In genomic region chr7:139830779-139831498, GRCh38 we compare ENCODE assay signal across 9 cellular contexts. TPM values are rescaled to one million over a fixed set of nuclear protein-coding genes. Genes with fewer than 3 reads are reported as not detected.
DNase-seq lines count a peak whose midpoint lies in the region; ATAC-seq, FAIRE-seq and TF ChIP-seq lines count a peak whose summit lies in the region.
"Had no signal": no experiment of that assay in that cellular context is flagged by ENCODE, and none has a peak within 500 bp of the region (broad histone marks: within the 10 kb centered on the region; RNA-seq: fewer than 3 reads in every experiment).

No MANE protein-coding gene starts in this region.

- H3K4me3 ChIP-seq in endocrine pancreas (ENCODE audit: control insufficient read depth, insufficient read depth, low read length), result peak overlapping the region; percentile 0
- H3K4me3 ChIP-seq in transverse colon, result peak overlapping the region in 1 of 4 donors; percentile 34
- H3K4me3 ChIP-seq: BLaER1 had no signal

- no peak for TF ChIP-seq POLR2A in transverse colon (IDR thresholded peaks at IDR 0.05)

- 79 to 83% methylated on average over 1 to 3 of the region's 3 CpGs for WGBS in transverse colon (ENCODE audit: low coverage in 1 of 2), 2 donors

- peak; percentile 59 for ATAC-seq in HG03354 (IDR thresholded peaks at IDR 0.05; ENCODE audit: poor library complexity, severe bottlenecking, unreplicated experiment)

- TF ChIP-seq CTCF in transverse colon (IDR thresholded peaks at IDR 0.05) (no peak), D721Med (IDR thresholded peaks at IDR 0.05; ENCODE audit: insufficient read depth, missing control alignments) (no peak)

- H3K27ac ChIP-seq in transverse colon, result peak overlapping the region; percentile 15 to 80 (median 63)
- H3K27ac ChIP-seq: BLaER1 had no signal

- in situ Hi-C loops in transverse colon (cut with MboI; ENCODE audit: low pct_ligation_motif_present in 1 of 4, low pct_unique_long_range_greater_than_20kb in 1 of 4, low sequenced_read_pairs in 3 of 4), result no loop called here

- no peak for DNase-seq in activated naive CD4-positive, alpha-beta T cell treated with Interleukin-2 at 50 U/mL for 16 hours
- DNase-seq in transverse colon (no peak), SKM-1 treated with dmso at 0.1 percent for 144 hours (lab: John Stamatoyannopoulos, UW; ENCODE audit: unreplicated experiment) (no peak), D721Med (ENCODE audit: insufficient read length, low spot score) (no peak), HuH-7.5 (ENCODE audit: low spot score) (no peak)

- H3K27me3 Mint-ChIP-seq in activated naive CD4-positive, alpha-beta T cell treated with anti-CD3 and anti-CD28 coated beads, Interleukin-2, amount 50 U/mL, for 24 hours, result no peaks in the 10 kb centered on the region

- H3K4me1 ChIP-seq in endocrine pancreas (ENCODE audit: control insufficient read depth, insufficient read depth, low read length) (no peaks in the 10 kb centered on the region), transverse colon (peaks cover 0 to 22% (median 7%) of the 10 kb centered on the region in 4 donors)

- no peak overlapping the region for H3K9ac ChIP-seq in endocrine pancreas (ENCODE audit: control insufficient read depth, insufficient read depth, low read length)
- H3K9ac ChIP-seq: BLaER1 had no signal

- intact Hi-C loops in transverse colon (cut with DNase I; ENCODE audit: low total_unique reads), result no loop called here

- H3K9me3 ChIP-seq in endocrine pancreas (ENCODE audit: control insufficient read depth, low read length), result no peaks in the 10 kb centered on the region
- H3K9me3 ChIP-seq in transverse colon, result peaks cover 0 to 5% of the 10 kb centered on the region in 2 donors

- H3K36me3 ChIP-seq in endocrine pancreas (ENCODE audit: control insufficient read depth, insufficient read depth, low read length) (no peaks in the 10 kb centered on the region), transverse colon (no peaks in the 10 kb centered on the region)
- H3K36me3 ChIP-seq: BLaER1 had no signal

- H3K27ac Mint-ChIP-seq in activated naive CD4-positive, alpha-beta T cell treated with anti-CD3 and anti-CD28 coated beads, Interleukin-2, amount 50 U/mL, for 24 hours, result no peak overlapping the region

- TF ChIP-seq EP300 in transverse colon (IDR thresholded peaks at IDR 0.05; ENCODE audit: low read depth), result no peak

- no peaks in the 10 kb centered on the region for H3K9me3 Mint-ChIP-seq in activated naive CD4-positive, alpha-beta T cell treated with anti-CD3 and anti-CD28 coated beads, Interleukin-2, amount 50 U/mL, for 24 hours

- peak overlapping the region; percentile 30 for H3K4me3 Mint-ChIP-seq in activated naive CD4-positive, alpha-beta T cell treated with anti-CD3 and anti-CD28 coated beads, Interleukin-2, amount 50 U/mL, for 24 hours

- H3K4me1 Mint-ChIP-seq in activated naive CD4-positive, alpha-beta T cell treated with anti-CD3 and anti-CD28 coated beads, Interleukin-2, amount 50 U/mL, for 24 hours, result peaks cover 23% of the 10 kb centered on the region

- H3K36me3 Mint-ChIP-seq in activated naive CD4-positive, alpha-beta T cell treated with anti-CD3 and anti-CD28 coated beads, Interleukin-2, amount 50 U/mL, for 24 hours, result no peaks in the 10 kb centered on the region

- no peaks in the 10 kb centered on the region for H3K27me3 ChIP-seq in endocrine pancreas (ENCODE audit: control insufficient read depth, insufficient read depth, low read length)
- H3K27me3 ChIP-seq in transverse colon, result no peaks in the 10 kb centered on the region
- H3K27me3 ChIP-seq: BLaER1 had no signal

- FAIRE-seq in D721Med (lab: Jason Lieb, UNC), result no peak

RNA-seq across cellular contexts. Expression of gene TBXAS1, which starts 1.9 kb away (rescaled TPM):
- total RNA-seq in transverse colon, result 10 to 100 TPM in 3 of 4 donors, 1 to 10 TPM in 1; 9.0 to 22.2 (median 14.6) TPM

RNA-seq across cellular contexts. Expression of gene HIPK2, which starts 53.1 kb away (rescaled TPM):
- 10 to 100 TPM; 27.3 to 40.3 (median 33.6) TPM for total RNA-seq in transverse colon
